18 cellular contexts compared by ENCODE assay signal in genomic region chr22:21615731-21616130, GRCh38. TPM values are rescaled to one million over a fixed set of nuclear protein-coding genes. Genes with fewer than 3 reads are reported as not detected.
"Had no signal": no experiment of that assay in that cellular context is flagged by ENCODE, and none has a peak within 500 bp of the region (broad histone marks: within the 10 kb centered on the region; RNA-seq: fewer than 3 reads in every experiment).

No MANE protein-coding gene starts in this region.

- DNase-seq: activated CD4-positive, alpha-beta T cell treated with anti-CD3 and anti-CD28 coated beads, Interleukin-2, amount 10 ng/mL, durations not matched to agents 7 days and 5 days; activated CD4-positive, CD25-positive, alpha-beta regulatory T cell; activated CD8-positive, alpha-beta memory T cell treated with anti-CD3 and anti-CD28 coated beads, Interleukin-2, amount 10 ng/mL, durations not matched to agents 7 days and 5 days; activated gamma-delta T cell treated with Interleukin-2 at 50 U/mL for 16 hours; activated T-cell treated with anti-CD3 and anti-CD28 coated beads, Interleukin-2, amount 50 U/mL, for 48 hours; adrenal gland; caudate nucleus; cortex of kidney; effector CD8-positive, alpha-beta T cell; gastrocnemius medialis; left ventricle myocardium inferior; mesenchymal stem cell; sigmoid colon; stimulated activated CD4-positive, alpha-beta T cell treated with anti-CD3 and anti-CD28 coated beads, Interleukin-2, amount 100 ng/mL, for 24 hours; upper lobe of right lung had no signal

- H3K4me3 Mint-ChIP-seq: activated CD4-positive, alpha-beta T cell treated with anti-CD3 and anti-CD28 coated beads, Interleukin-2, amount 10 ng/mL, durations not matched to agents 7 days and 5 days; activated CD8-positive, alpha-beta memory T cell treated with anti-CD3 and anti-CD28 coated beads, Interleukin-2, amount 10 ng/mL, durations not matched to agents 7 days and 5 days; nephron; stimulated activated naive CD8-positive, alpha-beta T cell treated with anti-CD3 and anti-CD28 coated beads, Interleukin-15, Interleukin-2, amounts not matched to agents 100 ng/mL and 50 ng/mL, for 24 hours had no signal

- ATAC-seq: activated CD8-positive, alpha-beta memory T cell treated with anti-CD3 and anti-CD28 coated beads, Interleukin-2, amount 10 ng/mL, durations not matched to agents 7 days and 5 days; gastrocnemius medialis; upper lobe of right lung had no signal

- H3K27me3 ChIP-seq: adrenal gland, gastrocnemius medialis, sigmoid colon, upper lobe of right lung had no signal

- H3K27me3 Mint-ChIP-seq: activated CD4-positive, alpha-beta T cell treated with anti-CD3 and anti-CD28 coated beads, Interleukin-2, amount 10 ng/mL, durations not matched to agents 7 days and 5 days; activated CD8-positive, alpha-beta memory T cell treated with anti-CD3 and anti-CD28 coated beads, Interleukin-2, amount 10 ng/mL, durations not matched to agents 7 days and 5 days; stimulated activated naive CD8-positive, alpha-beta T cell treated with anti-CD3 and anti-CD28 coated beads, Interleukin-15, Interleukin-2, amounts not matched to agents 100 ng/mL and 50 ng/mL, for 24 hours had no signal

- H3K4me1 ChIP-seq: adrenal gland, sigmoid colon, upper lobe of right lung had no signal

- H3K27ac ChIP-seq: adrenal gland, gastrocnemius medialis, left ventricle myocardium inferior, sigmoid colon, upper lobe of right lung had no signal

- H3K9me3 ChIP-seq: adrenal gland, gastrocnemius medialis, left ventricle myocardium inferior, sigmoid colon, upper lobe of right lung had no signal

- H3K4me3 ChIP-seq: adrenal gland, gastrocnemius medialis, left ventricle myocardium inferior, sigmoid colon, upper lobe of right lung had no signal

- H3K27ac Mint-ChIP-seq: activated CD4-positive, alpha-beta T cell treated with anti-CD3 and anti-CD28 coated beads, Interleukin-2, amount 10 ng/mL, durations not matched to agents 7 days and 5 days; activated CD8-positive, alpha-beta memory T cell treated with anti-CD3 and anti-CD28 coated beads, Interleukin-2, amount 10 ng/mL, durations not matched to agents 7 days and 5 days; stimulated activated naive CD8-positive, alpha-beta T cell treated with anti-CD3 and anti-CD28 coated beads, Interleukin-15, Interleukin-2, amounts not matched to agents 100 ng/mL and 50 ng/mL, for 24 hours had no signal

- H3K9me3 Mint-ChIP-seq: activated CD4-positive, alpha-beta T cell treated with anti-CD3 and anti-CD28 coated beads, Interleukin-2, amount 10 ng/mL, durations not matched to agents 7 days and 5 days; nephron; stimulated activated naive CD8-positive, alpha-beta T cell treated with anti-CD3 and anti-CD28 coated beads, Interleukin-15, Interleukin-2, amounts not matched to agents 100 ng/mL and 50 ng/mL, for 24 hours had no signal

RNA-seq across cellular contexts. Expression of gene CCDC116, which starts 16.8 kb away (rescaled TPM):
- total RNA-seq: temporal lobe had no signal
